Comparison of ENCODE assay signal across 1 cellular context in the genomic region with DNA sequence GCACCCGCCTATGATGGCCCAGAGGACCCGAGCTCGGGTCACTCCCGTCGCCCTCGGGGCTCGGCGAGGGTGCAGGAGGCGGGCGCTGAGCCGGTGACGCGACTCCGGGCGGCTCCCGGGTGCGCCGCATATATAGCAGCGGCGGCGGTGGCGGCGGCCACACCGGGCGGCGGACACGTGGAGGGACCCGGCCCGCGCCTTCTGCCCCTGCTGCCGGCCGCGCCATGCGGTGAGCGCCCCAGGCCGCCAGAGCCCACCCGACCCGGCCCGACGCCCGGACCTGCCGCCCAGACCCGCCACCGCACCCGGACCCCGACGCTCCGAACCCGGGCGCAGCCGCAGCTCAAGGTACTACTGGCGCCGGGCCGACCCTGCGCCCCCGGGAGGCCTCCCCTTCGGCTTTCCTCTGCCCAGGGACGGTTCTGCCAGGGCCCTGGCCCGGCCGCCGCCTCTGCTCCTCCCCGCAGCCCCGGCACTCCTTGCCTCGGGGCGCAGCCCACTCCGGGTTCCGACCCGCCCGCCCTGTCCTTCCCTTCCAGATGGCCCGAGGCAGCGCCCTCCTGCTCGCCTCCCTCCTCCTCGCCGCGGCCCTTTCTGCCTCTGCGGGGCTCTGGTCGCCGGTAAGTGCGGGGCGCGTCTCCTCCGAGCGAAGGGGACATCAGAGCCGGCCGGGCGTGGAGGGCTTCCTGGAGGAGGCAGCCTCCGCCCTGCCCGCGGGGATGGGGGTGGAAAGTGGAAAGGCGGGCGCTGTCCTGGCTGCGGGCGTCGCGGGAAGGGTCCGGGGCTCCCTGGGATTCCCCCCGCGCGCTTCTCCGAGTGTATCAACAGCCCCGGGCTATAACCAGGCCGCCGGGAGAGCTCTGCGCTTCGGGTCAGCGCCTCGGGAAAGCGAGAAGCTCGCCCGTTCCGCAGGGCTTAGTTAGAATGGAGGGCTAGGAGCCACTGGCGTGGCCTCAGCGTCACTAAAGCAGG.
TF ChIP-seq lines count a peak whose summit lies in the region.

Gene GAL, plus strand, starts transcription at position 160 of the 972 bp plus-strand sequence. Its CDS starts 380 bp downstream, at position 540.

TF ChIP-seq in GM12878, 131 proteins besides CTCF, POLR2A, EP300 and RAD21:
- TF ChIP-seq E4F1 (IDR thresholded peaks at IDR 0.05; ENCODE audit: borderline replicate concordance, partially characterized antibody) (no peak), BACH1 (IDR thresholded peaks at IDR 0.05; ENCODE audit: borderline replicate concordance) (no peak), MTA3 (IDR thresholded peaks at IDR 0.05; ENCODE audit: borderline replicate concordance, low read length) (no peak), SUZ12 (IDR thresholded peaks at IDR 0.05; ENCODE audit: unreplicated experiment) (peak; percentile 84), CHD4 (IDR thresholded peaks at IDR 0.05) (no peak), RAD51 (IDR thresholded peaks at IDR 0.05) (no peak)
